Comparison of ENCODE assay signal across 16 cellular contexts in the genomic region with DNA sequence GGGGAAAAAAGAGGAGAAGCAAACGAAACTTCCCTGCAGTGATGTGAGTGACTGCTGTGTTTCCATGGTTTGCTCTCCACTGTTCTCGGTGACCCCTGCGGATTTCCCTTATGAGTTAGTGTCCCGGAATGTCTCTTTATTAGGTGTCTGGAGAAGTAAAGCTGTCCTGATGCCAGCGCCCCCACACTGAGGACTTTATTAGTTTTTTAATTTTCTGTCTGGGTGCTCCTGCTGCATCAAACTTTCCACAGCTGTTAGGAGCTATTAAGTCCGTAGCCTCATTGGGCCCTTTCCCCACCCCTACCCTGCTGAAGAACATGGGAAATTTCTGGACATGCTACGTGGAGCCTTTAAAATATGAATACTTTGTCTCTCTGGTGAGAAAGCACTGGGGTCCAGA.
DNase-seq lines count a peak whose midpoint lies in the region; ATAC-seq, FAIRE-seq and TF ChIP-seq lines count a peak whose summit lies in the region.
"Had no signal": no experiment of that assay in that cellular context is flagged by ENCODE, and none has a peak within 500 bp of the region (broad histone marks: within the 10 kb centered on the region; RNA-seq: fewer than 3 reads in every experiment).

No MANE protein-coding gene starts in this region.

- H3K23ac ChIP-seq in mesendoderm (ENCODE audit: low read length) = no peak overlapping the region

- no peak overlapping the region for H2AK5ac ChIP-seq in mesendoderm (ENCODE audit: low read length)

- no TSS peak for BruUV-seq in A673 (replicated peaks; lab: Mats Ljungman, UMichigan)
- no TSS peak for BruUV-seq in MCF 10A (replicated peaks; lab: Mats Ljungman, UMichigan)

- H3K27ac Mint-ChIP-seq in MCF 10A (ENCODE audit: low read depth, unreplicated experiment) = no peak overlapping the region
- H3K27ac Mint-ChIP-seq: T-cell had no signal

- H3K9ac ChIP-seq in HUES48 (ENCODE audit: low read depth, low read length) (no peak overlapping the region), mesendoderm (ENCODE audit: low read length) (no peak overlapping the region)

- no peak overlapping the region for H2BK120ac ChIP-seq in mesendoderm (ENCODE audit: low read depth, low read length)

- no peak overlapping the region for H3K27ac ChIP-seq in A673 (ENCODE audit: low read depth, low read length, poor library complexity, severe bottlenecking)
- peak overlapping the region; percentile 24 for H3K27ac ChIP-seq in HUES48 (ENCODE audit: low read depth, low read length)
- no peak overlapping the region for H3K27ac ChIP-seq in mesendoderm (ENCODE audit: low read depth, low read length)

- H3K36me3 ChIP-seq in A673 (ENCODE audit: insufficient read depth, low read length, poor library complexity, severe bottlenecking) (no peaks in the 10 kb centered on the region), HUES48 (ENCODE audit: control insufficient read depth, insufficient read depth, low read length) (no peaks in the 10 kb centered on the region), mesendoderm (ENCODE audit: control insufficient read depth, insufficient read depth, low read length) (no peaks in the 10 kb centered on the region)
- H3K36me3 ChIP-seq: MG63 had no signal

- no peak for FAIRE-seq in frontal cortex (lab: Jason Lieb, UNC)
- FAIRE-seq: bronchial epithelial cell had no signal

- no peaks in the 10 kb centered on the region for H3K79me1 ChIP-seq in mesendoderm (ENCODE audit: low read length)

- peaks cover 28% of the 10 kb centered on the region for H3K4me1 ChIP-seq in A673 (ENCODE audit: insufficient read depth, low read length, poor library complexity, severe bottlenecking)
- H3K4me1 ChIP-seq in HUES48 (ENCODE audit: control insufficient read depth, insufficient read depth, low read length) = peaks cover 43% of the 10 kb centered on the region
- peaks cover 14% of the 10 kb centered on the region for H3K4me1 ChIP-seq in mesendoderm (ENCODE audit: control insufficient read depth, low read depth, low read length)

- H4K5ac ChIP-seq in mesendoderm (ENCODE audit: low read length) = no peak overlapping the region

- no peak overlapping the region for H4K8ac ChIP-seq in mesendoderm (ENCODE audit: low read depth, low read length)

- no peak overlapping the region for H3K4me2 ChIP-seq in mesendoderm (ENCODE audit: low read length)

- H3K9me3 ChIP-seq in A673 (ENCODE audit: low read depth, low read length, poor library complexity, severe bottlenecking) (no peaks in the 10 kb centered on the region), HUES48 (ENCODE audit: control insufficient read depth, insufficient read depth, low read length) (no peaks in the 10 kb centered on the region)
- H3K9me3 ChIP-seq: MG63 had no signal

- no peaks in the 10 kb centered on the region for H3K36me3 Mint-ChIP-seq in MCF 10A (ENCODE audit: insufficient read depth, unreplicated experiment)
- H3K36me3 Mint-ChIP-seq: naive thymus-derived CD4-positive, alpha-beta T cell; T-cell; type B pancreatic cell had no signal

- ATAC-seq in GM21529 (IDR thresholded peaks at IDR 0.05; ENCODE audit: unreplicated experiment) = no peak
- ATAC-seq: naive thymus-derived CD4-positive, alpha-beta T cell; T-cell had no signal

- H3K4me3 Mint-ChIP-seq in MCF 10A (ENCODE audit: unreplicated experiment) = no peak overlapping the region
- H3K4me3 Mint-ChIP-seq: naive thymus-derived CD4-positive, alpha-beta T cell; T-cell had no signal

- H3K27me3 ChIP-seq in A673 (replicated peaks; ENCODE audit: insufficient read depth, low read depth, low read length, poor library complexity) (no peaks in the 10 kb centered on the region), HUES48 (ENCODE audit: control insufficient read depth, insufficient read depth, low read length) (peaks cover 16% of the 10 kb centered on the region), mesendoderm (ENCODE audit: insufficient read depth, low read length, poor library complexity) (no peaks in the 10 kb centered on the region)
- H3K27me3 ChIP-seq: MG63 had no signal

- CTCF ChIA-PET in A673 (lab: Charles Lee) = no interaction called here
- CTCF ChIA-PET in MCF 10A (lab: Yijun Ruan, JAX) = no interaction called here

- H3K27me3 Mint-ChIP-seq in MCF 10A (ENCODE audit: insufficient read depth, unreplicated experiment) = no peaks in the 10 kb centered on the region
- H3K27me3 Mint-ChIP-seq: type B pancreatic cell had no signal

- TF ChIP-seq CTCF in A673 (conservative IDR thresholded peaks at IDR 0.05; ENCODE audit: low read depth, low read length) = no peak
- no peak for TF ChIP-seq CTCF in MCF 10A (IDR thresholded peaks at IDR 0.05; ENCODE audit: unreplicated experiment)

- peak overlapping the region; percentile 41 for H3K4ac ChIP-seq in mesendoderm (ENCODE audit: low read depth, low read length)

- no peak overlapping the region for H2BK5ac ChIP-seq in mesendoderm (ENCODE audit: low read length)

- H3K4me3 ChIP-seq in A673 (ENCODE audit: low read depth, low read length, poor library complexity, severe bottlenecking) (no peak overlapping the region), HUES48 (ENCODE audit: low read depth, low read length) (no peak overlapping the region), mesendoderm (ENCODE audit: low read length) (no peak overlapping the region)
- H3K4me3 ChIP-seq: MG63 had no signal

- no peaks in the 10 kb centered on the region for H3K9me3 Mint-ChIP-seq in MCF 10A (ENCODE audit: unreplicated experiment)
- H3K9me3 Mint-ChIP-seq: naive thymus-derived CD4-positive, alpha-beta T cell; T-cell; type B pancreatic cell had no signal

- POLR2A ChIA-PET in A673 (lab: Charles Lee; ENCODE audit: low non-redundant PET) = no interaction called here
- POLR2A ChIA-PET in MCF 10A (lab: Yijun Ruan, JAX) = interaction anchor here (0.7 kb wide), 1 partner anchor 64 kb away, joined by 3 read pairs; no protein-coding TSS in a partner anchor

- H3K79me2 ChIP-seq in mesendoderm (ENCODE audit: control insufficient read depth, insufficient read depth, low read length) = no peaks in the 10 kb centered on the region

- peak; percentile 77 for DNase-seq in A673 (ENCODE audit: low spot score)
- DNase-seq in dermis blood vessel endothelial cell = peak; percentile 69
- DNase-seq in mesendoderm = peak; percentile 61
- DNase-seq in stimulated activated CD4-positive, alpha-beta T cell treated with anti-CD3 and anti-CD28 coated beads, Interleukin-15, amount 100 ng/mL, for 24 hours = no peak
- DNase-seq in frontal cortex (ENCODE audit: low spot score in 2 of 2) = no peak
- DNase-seq in MCF 10A (ENCODE audit: unreplicated experiment) = no peak
- DNase-seq: MG63; naive thymus-derived CD4-positive, alpha-beta T cell; NCI-H1930; NCI-H526 treated with DMSO at 0.1 percent for 48 hours; stimulated activated CD4-positive, alpha-beta T cell treated with anti-CD3 and anti-CD28 coated beads, Interleukin-2, amount 100 ng/mL, for 48 hours; T-cell had no signal

- WGBS in mesendoderm (ENCODE audit: extremely low coverage, insufficient coverage, low lambda C conversion rate) = no CpG with 5 or more reads among the region's 7 CpGs

- intact Hi-C loops in A673 (cut with micrococcal nuclease; ENCODE audit: unreplicated experiment) = loop anchor here (10.0 kb wide), 1 partner anchor 161 kb away; the partner anchor contains the start of gene HES1
- intact Hi-C loops in MCF 10A (cut with micrococcal nuclease) = no loop called here

- peak overlapping the region; percentile 57 for H3K18ac ChIP-seq in mesendoderm (ENCODE audit: low read length)

- H3K4me1 Mint-ChIP-seq in MCF 10A (ENCODE audit: insufficient read depth, unreplicated experiment) = peaks cover 34% of the 10 kb centered on the region

- no peak overlapping the region for H2BK15ac ChIP-seq in mesendoderm (replicated peaks; ENCODE audit: low read depth)

- H3K56ac ChIP-seq in mesendoderm (ENCODE audit: low read length) = peak overlapping the region; percentile 22

Comparison
In these comparisons a context has a peak if more than half of its experiments do, and no peak if none do; other contexts are left out.
1. DNase-seq: peak in A673 (single experiment), dermis blood vessel endothelial cell (single experiment) and mesendoderm (single experiment); none in stimulated activated CD4-positive, alpha-beta T cell treated with anti-CD3 and anti-CD28 coated beads, Interleukin-15, amount 100 ng/mL, for 24 hours (single experiment), frontal cortex (0 of 2) and MCF 10A (single experiment).